10 cellular contexts compared by ENCODE assay signal in genomic region chr3:124812291-124813265, GRCh38.
DNase-seq lines count a peak whose midpoint lies in the region; ATAC-seq and TF ChIP-seq lines count a peak whose summit lies in the region.
"Had no signal": no experiment of that assay in that cellular context is flagged by ENCODE, and none has a peak within 500 bp of the region (broad histone marks: within the 10 kb centered on the region; RNA-seq: fewer than 3 reads in every experiment).

No MANE protein-coding gene starts in this region.

- H3K27me3 ChIP-seq in SK-N-SH (ENCODE audit: insufficient read depth) (no peaks in the 10 kb centered on the region), gastrocnemius medialis (no peaks in the 10 kb centered on the region)
- H3K27me3 ChIP-seq in CD8-positive, alpha-beta T cell (ENCODE audit: insufficient read depth, low read length), result no peaks in the 10 kb centered on the region
- H3K27me3 ChIP-seq: cardiac muscle cell had no signal

- no peak overlapping the region for H2AFZ ChIP-seq in SK-N-SH (ENCODE audit: low read depth)

- peak overlapping the region; percentile 48; the same call in 1 of the 2 replicates for H3K4me2 ChIP-seq in SK-N-SH

- DNase-seq in GM13976 (ENCODE audit: low spot score) (peak; percentile 28), SK-N-SH (no peak), Right ventricle myocardium superior (peak; percentile 65), gastrocnemius medialis (peak; percentile 81 to 87), CD14-positive monocyte (ENCODE audit: low spot score) (no peak)
- DNase-seq in activated CD4-positive, CD25-positive, alpha-beta regulatory T cell treated with anti-CD3 and anti-CD28 coated beads, Interleukin-2, amount 50 U/mL, for 72 hours, result no peak
- no peak for DNase-seq in CD8-positive, alpha-beta T cell

- ATAC-seq in Right ventricle myocardium superior (ENCODE audit: poor library complexity) (peak; percentile 85), gastrocnemius medialis (peak; percentile 93 to 95), HG03095 (IDR thresholded peaks at IDR 0.05; ENCODE audit: unreplicated experiment) (no peak)
- ATAC-seq in CD8-positive, alpha-beta T cell, result no peak

- TF ChIP-seq RAD21 in SK-N-SH (IDR thresholded peaks at IDR 0.05; ENCODE audit: low read length), result no peak

- intact Hi-C loops in Right ventricle myocardium superior (cut with DNase I) (no loop called here), gastrocnemius medialis (cut with DNase I; ENCODE audit: low total_unique reads) (no loop called here), CD14-positive monocyte (cut with micrococcal nuclease) (no loop called here)
- intact Hi-C loops in CD8-positive, alpha-beta T cell (cut with DNase I, micrococcal nuclease), result no loop called here

- TF ChIP-seq CTCF in GM13976 (IDR thresholded peaks at IDR 0.05; ENCODE audit: borderline replicate concordance, control extremely low read depth, extremely low read depth, insufficient read depth, missing control alignments), result no peak
- TF ChIP-seq CTCF in SK-N-SH (IDR thresholded peaks at IDR 0.05), result no peak
- TF ChIP-seq CTCF in gastrocnemius medialis (IDR thresholded peaks at IDR 0.05 in 4 of 5, conservative IDR thresholded peaks at IDR 0.05 in 1 of 5), result no peak
- TF ChIP-seq CTCF in CD14-positive monocyte (IDR thresholded peaks at IDR 0.05), result no peak
- no peak for TF ChIP-seq CTCF in CD8-positive, alpha-beta T cell (IDR thresholded peaks at IDR 0.05)

- H3K4me1 ChIP-seq in SK-N-SH (ENCODE audit: control insufficient read depth in 1 of 2, insufficient read depth in 2 of 2, low read depth in 1 of 2, low read length in 1 of 2), result peaks cover 35 to 37% of the 10 kb centered on the region in 2 experiments
- H3K4me1 ChIP-seq in gastrocnemius medialis, result peaks cover 32 to 50% of the 10 kb centered on the region in 2 donors
- H3K4me1 ChIP-seq in CD8-positive, alpha-beta T cell (ENCODE audit: insufficient read depth, low read length), result no peaks in the 10 kb centered on the region

- POLR2A ChIA-PET in SK-N-SH (lab: Yijun Ruan, JAX), result no interaction called here
- POLR2A ChIA-PET in CD8-positive, alpha-beta T cell (lab: Charles Lee), result no interaction called here

- H3K4me3 ChIP-seq in SK-N-SH (ENCODE audit: low read depth in 2 of 2, low read length in 1 of 2) (no peak overlapping the region), gastrocnemius medialis (peak overlapping the region in 3 of 4 donors; percentile 3 to 31 (median 23))
- H3K4me3 ChIP-seq in CD8-positive, alpha-beta T cell (ENCODE audit: low read depth, low read length), result no peak overlapping the region
- H3K4me3 ChIP-seq: cardiac muscle cell had no signal

- H3K27me3 Mint-ChIP-seq in CD14-positive monocyte (ENCODE audit: low read depth in 3 of 3), result peaks cover 3 to 4% (median 3%) of the 10 kb centered on the region in 3 donors
- peaks cover 5% of the 10 kb centered on the region for H3K27me3 Mint-ChIP-seq in CD8-positive, alpha-beta T cell (ENCODE audit: low read depth)
- H3K27me3 Mint-ChIP-seq: stimulated activated naive CD8-positive, alpha-beta T cell treated with anti-CD3 and anti-CD28 coated beads, Interleukin-15, Interleukin-2, amounts not matched to agents 100 ng/mL and 50 ng/mL, for 24 hours had no signal

- H3K9me2 ChIP-seq in SK-N-SH, result no peaks in the 10 kb centered on the region

- CTCF ChIA-PET in SK-N-SH (lab: Yijun Ruan, JAX), result interaction anchor here (0.6 to 1.7 kb wide), 4 partner anchors 16 to 89 kb away, joined by 3 to 6 read pairs (median 4); no protein-coding TSS in a partner anchor
- CTCF ChIA-PET in CD8-positive, alpha-beta T cell (lab: Charles Lee), result no interaction called here

- H3K36me3 Mint-ChIP-seq in CD14-positive monocyte, result no peaks in the 10 kb centered on the region
- no peaks in the 10 kb centered on the region for H3K36me3 Mint-ChIP-seq in CD8-positive, alpha-beta T cell

- peak in 1 of 2 experiments; percentile 78; a peak in 1 of 4 replicates for TF ChIP-seq EP300 in SK-N-SH (IDR thresholded peaks at IDR 0.05; ENCODE audit: borderline replicate concordance in 1 of 2, low read depth in 1 of 2, low read length in 1 of 2)

- peak; percentile 31 to 72 for TF ChIP-seq POLR2A in gastrocnemius medialis (IDR thresholded peaks at IDR 0.05)

- peak overlapping the region; percentile 79 to 83 for H3K27ac ChIP-seq in SK-N-SH (ENCODE audit: low read depth in 2 of 2, low read length in 1 of 2)
- H3K27ac ChIP-seq in gastrocnemius medialis, result peak overlapping the region; percentile 81 to 92 (median 83)
- no peak overlapping the region for H3K27ac ChIP-seq in CD8-positive, alpha-beta T cell (ENCODE audit: low read depth, low read length)
- H3K27ac ChIP-seq: cardiac muscle cell had no signal

- peaks cover 7% of the 10 kb centered on the region; the same call in 1 of the 2 replicates for H4K20me1 ChIP-seq in SK-N-SH (ENCODE audit: insufficient read depth)

- H3K9me3 Mint-ChIP-seq in CD14-positive monocyte, result peaks cover 0 to 3% (median 0%) of the 10 kb centered on the region in 7 donors
- no peaks in the 10 kb centered on the region for H3K9me3 Mint-ChIP-seq in CD8-positive, alpha-beta T cell
- H3K9me3 Mint-ChIP-seq: stimulated activated naive CD8-positive, alpha-beta T cell treated with anti-CD3 and anti-CD28 coated beads, Interleukin-15, Interleukin-2, amounts not matched to agents 100 ng/mL and 50 ng/mL, for 24 hours had no signal

- no peak overlapping the region for H3K9ac ChIP-seq in SK-N-SH

- peaks cover 29% of the 10 kb centered on the region for H3F3A ChIP-seq in SK-N-SH (replicated peaks; ENCODE audit: insufficient read depth)

- H3K79me2 ChIP-seq in SK-N-SH (ENCODE audit: insufficient read depth), result no peaks in the 10 kb centered on the region

- H3K9me3 ChIP-seq in SK-N-SH, result no peaks in the 10 kb centered on the region
- H3K9me3 ChIP-seq in gastrocnemius medialis, result no peaks in the 10 kb centered on the region
- H3K9me3 ChIP-seq in CD8-positive, alpha-beta T cell (ENCODE audit: low read length), result no peaks in the 10 kb centered on the region

- H3K27ac Mint-ChIP-seq in CD14-positive monocyte, result no peak overlapping the region
- no peak overlapping the region for H3K27ac Mint-ChIP-seq in CD8-positive, alpha-beta T cell
- H3K27ac Mint-ChIP-seq: stimulated activated naive CD8-positive, alpha-beta T cell treated with anti-CD3 and anti-CD28 coated beads, Interleukin-15, Interleukin-2, amounts not matched to agents 100 ng/mL and 50 ng/mL, for 24 hours had no signal

- H3K4me1 Mint-ChIP-seq in CD14-positive monocyte, result peaks cover 15% of the 10 kb centered on the region
- no peaks in the 10 kb centered on the region for H3K4me1 Mint-ChIP-seq in CD8-positive, alpha-beta T cell (ENCODE audit: low read depth)

- peaks cover 37 to 54% of the 10 kb centered on the region in 2 experiments for H3K36me3 ChIP-seq in SK-N-SH (replicated peaks in 1 of 2; ENCODE audit: control insufficient read depth in 1 of 2, insufficient read depth in 2 of 2, low read length in 1 of 2)
- H3K36me3 ChIP-seq in gastrocnemius medialis, result peaks cover 0 to 25% of the 10 kb centered on the region in 2 donors
- no peaks in the 10 kb centered on the region for H3K36me3 ChIP-seq in CD8-positive, alpha-beta T cell (ENCODE audit: insufficient read depth, low read length)

- 41% methylated on average over 15 of the region's 15 CpGs for WGBS in SK-N-SH (ENCODE audit: low lambda C conversion rate)

- in situ Hi-C loops in GM13976 (cut with MboI; ENCODE audit: low sequenced_read_pairs, unreplicated experiment) (no loop called here), gastrocnemius medialis (cut with MboI; ENCODE audit: low sequenced_read_pairs in 4 of 4) (no loop called here)

- no peak overlapping the region for H3K4me3 Mint-ChIP-seq in CD14-positive monocyte
- no peak overlapping the region for H3K4me3 Mint-ChIP-seq in CD8-positive, alpha-beta T cell
- H3K4me3 Mint-ChIP-seq: stimulated activated naive CD8-positive, alpha-beta T cell treated with anti-CD3 and anti-CD28 coated beads, Interleukin-15, Interleukin-2, amounts not matched to agents 100 ng/mL and 50 ng/mL, for 24 hours had no signal

TF ChIP-seq in SK-N-SH, 30 proteins besides CTCF, POLR2A, EP300 and RAD21 (continues in another document):
- TF ChIP-seq GABPA (IDR thresholded peaks at IDR 0.05; ENCODE audit: low read depth), result no peak
- no peak for TF ChIP-seq GATA2 (CRISPR knock-in tag; IDR thresholded peaks at IDR 0.05)
- TF ChIP-seq NFIC (IDR thresholded peaks at IDR 0.05; ENCODE audit: borderline replicate concordance), result peak; percentile 86
- TF ChIP-seq FOXJ3 (CRISPR knock-in tag; IDR thresholded peaks at IDR 0.05), result no peak
- TF ChIP-seq EZH2phosphoT487 (IDR thresholded peaks at IDR 0.05; ENCODE audit: borderline replicate concordance, low read depth), result no peak
- TF ChIP-seq REST (IDR thresholded peaks at IDR 0.05; ENCODE audit: low read depth, low read length), result no peak
- no peak for TF ChIP-seq RFX5 (IDR thresholded peaks at IDR 0.05; ENCODE audit: low read length)
- no peak for TF ChIP-seq FOXM1 (IDR thresholded peaks at IDR 0.05; ENCODE audit: low read depth)
- no peak for TF ChIP-seq RCOR1 (IDR thresholded peaks at IDR 0.05; ENCODE audit: low read length)

Comparison
In these comparisons a context has a peak if more than half of its experiments do, and no peak if none do; other contexts are left out.
1. DNase-seq: peak in GM13976 (single experiment), Right ventricle myocardium superior (single experiment) and gastrocnemius medialis (2 of 2); none in SK-N-SH (single experiment), activated CD4-positive, CD25-positive, alpha-beta regulatory T cell treated with anti-CD3 and anti-CD28 coated beads, Interleukin-2, amount 50 U/mL, for 72 hours (single experiment), CD14-positive monocyte (single experiment) and CD8-positive, alpha-beta T cell (0 of 7).
2. H3K4me3 ChIP-seq: peak in gastrocnemius medialis (3 of 4); none in SK-N-SH (0 of 2) and CD8-positive, alpha-beta T cell (single experiment).
3. ATAC-seq: peak in Right ventricle myocardium superior (single experiment) and gastrocnemius medialis (2 of 2); none in HG03095 (single experiment) and CD8-positive, alpha-beta T cell (single experiment).